ENCODE assay signal across 10 cellular contexts in the genomic region with DNA sequence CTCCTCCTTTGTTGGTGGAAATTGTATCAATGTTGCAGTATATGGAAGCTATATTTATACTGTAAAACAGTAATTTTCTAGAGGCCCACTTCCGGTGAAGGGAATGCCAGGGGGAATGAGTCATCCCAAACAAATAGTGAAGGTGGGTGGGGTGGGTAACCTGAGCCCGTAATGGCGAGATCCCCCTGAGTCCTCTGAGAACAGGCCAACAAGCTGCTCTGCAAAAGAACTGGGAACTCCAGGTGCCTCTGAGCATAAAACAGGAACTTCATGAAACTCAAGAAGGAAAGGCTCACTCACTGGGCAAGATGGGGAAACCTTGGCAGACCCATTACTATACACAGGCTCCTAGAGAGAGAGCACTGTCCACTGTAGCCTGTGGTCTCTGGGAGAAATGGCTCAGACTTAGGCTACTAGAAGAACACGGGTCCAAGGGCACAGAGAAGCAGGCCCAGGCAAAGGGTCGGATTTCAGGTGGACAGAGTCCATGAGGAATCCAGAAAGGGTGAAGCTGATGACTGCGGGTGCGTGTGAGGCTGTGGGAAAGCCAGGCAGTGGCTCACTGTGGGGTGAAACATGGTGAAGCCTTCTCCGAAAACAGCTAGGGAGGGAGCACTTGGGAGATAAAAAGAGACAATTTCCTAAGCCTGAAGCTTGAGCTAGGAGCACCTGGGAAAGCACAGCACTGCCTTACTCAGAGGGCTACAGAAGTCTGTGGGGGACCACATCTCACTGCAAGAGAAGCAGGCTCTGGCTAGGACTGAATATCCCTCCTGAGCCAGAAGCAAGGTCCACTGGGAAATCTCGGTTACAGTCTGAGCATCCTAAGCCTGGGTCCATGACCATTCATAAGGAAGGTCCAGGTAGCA. TPM values are rescaled to one million over a fixed set of nuclear protein-coding genes. Genes with fewer than 3 reads are reported as not detected.
DNase-seq lines count a peak whose midpoint lies in the region; ATAC-seq and TF ChIP-seq lines count a peak whose summit lies in the region.
"Had no signal": no experiment of that assay in that cellular context is flagged by ENCODE, and none has a peak within 500 bp of the region (broad histone marks: within the 10 kb centered on the region; RNA-seq: fewer than 3 reads in every experiment).

No MANE protein-coding gene starts in this region.

- 69% methylated on average over 9 of the region's 9 CpGs for WGBS in right cardiac atrium

- DNase-seq in right cardiac atrium: no peak
- no peak for DNase-seq in Right ventricle myocardium superior
- peak; percentile 93 for DNase-seq in RWPE1 (ENCODE audit: low spot score)
- peak; percentile 64 for DNase-seq in glomerular visceral epithelial cell (ENCODE audit: extremely low spot score)
- no peak for DNase-seq in effector CD4-positive, alpha-beta T cell
- no peak for DNase-seq in BE2C
- no peak for DNase-seq in stimulated activated CD4-positive, alpha-beta T cell treated with anti-CD3 and anti-CD28 coated beads, Interleukin-15, amount 100 ng/mL, for 24 hours
- DNase-seq: T-helper 1 cell had no signal

- no peaks in the 10 kb centered on the region for H3K36me3 ChIP-seq in BE2C

- POLR2A ChIA-PET in RWPE1 (lab: Yijun Ruan, JAX; ENCODE audit: low non-redundant PET): no interaction called here

- ATAC-seq in right cardiac atrium (no peak), Right ventricle myocardium superior (ENCODE audit: poor library complexity) (no peak), GM19463 (IDR thresholded peaks at IDR 0.05; ENCODE audit: unreplicated experiment) (no peak)

- H3K4me3 ChIP-seq in right cardiac atrium (ENCODE audit: low read length) (no peak overlapping the region), BE2C (ENCODE audit: low read depth, low read length) (no peak overlapping the region)
- H3K4me3 ChIP-seq: HAP-1 had no signal

- H3K4me1 ChIP-seq in right cardiac atrium (ENCODE audit: control insufficient read depth, insufficient read depth, low read length) (peaks cover 8% of the 10 kb centered on the region), BE2C (no peaks in the 10 kb centered on the region)

- CTCF ChIA-PET in RWPE1 (lab: Yijun Ruan, JAX): interaction anchor here (0.6 to 0.7 kb wide), 2 partner anchors 9 to 1479 kb away, joined by 3 read pairs; no protein-coding TSS in a partner anchor

- no peak for TF ChIP-seq CTCF in RWPE1 (conservative IDR thresholded peaks at IDR 0.05; ENCODE audit: low read depth)
- no peak for TF ChIP-seq CTCF in BE2C (IDR thresholded peaks at IDR 0.05; ENCODE audit: low read depth, low read length)

- intact Hi-C loops in right cardiac atrium (cut with DNase I): no loop called here
- intact Hi-C loops in Right ventricle myocardium superior (cut with DNase I): no loop called here

- H3K9me3 ChIP-seq in right cardiac atrium (ENCODE audit: control insufficient read depth, low read length) (no peaks in the 10 kb centered on the region), BE2C (no peaks in the 10 kb centered on the region)
- H3K9me3 ChIP-seq: HAP-1 had no signal

- H3K27ac ChIP-seq in right cardiac atrium (ENCODE audit: low read length) (peak overlapping the region; percentile 9), RWPE1 (peak overlapping the region; percentile 92)

- H3K27me3 ChIP-seq in right cardiac atrium (ENCODE audit: control insufficient read depth, insufficient read depth) (no peaks in the 10 kb centered on the region), BE2C (no peaks in the 10 kb centered on the region)

RNA-seq across cellular contexts. Expression of gene LARP6, which starts 19.8 kb away (rescaled TPM):
- total RNA-seq in right cardiac atrium (10 to 100 TPM; 34.1 to 44.0 (median 38.8) TPM), Right ventricle myocardium superior (47.6 TPM)
- polyA plus RNA-seq in right cardiac atrium: 32.3 TPM
- polyA plus RNA-seq in BE2C (2012; ENCODE audit: insufficient read depth, insufficient read length, low read depth): 10.5 TPM

RNA-seq across cellular contexts. Expression of gene THAP10, which starts 58.1 kb away (rescaled TPM):
- total RNA-seq in right cardiac atrium (1 to 10 TPM; 1.8 to 4.9 (median 4.1) TPM), Right ventricle myocardium superior (3.9 TPM)
- 3.2 TPM for polyA plus RNA-seq in right cardiac atrium
- polyA plus RNA-seq in BE2C (2012; ENCODE audit: insufficient read depth, insufficient read length, low read depth): 4.9 TPM

RNA-seq across cellular contexts. Expression of gene LRRC49, which starts 58.5 kb away (rescaled TPM):
- total RNA-seq in right cardiac atrium (10 to 100 TPM; 41.2 to 53.7 (median 49.4) TPM), Right ventricle myocardium superior (45.7 TPM)
- 44.7 TPM for polyA plus RNA-seq in right cardiac atrium
- polyA plus RNA-seq in BE2C (2012; ENCODE audit: insufficient read depth, insufficient read length, low read depth): 14.2 TPM

Comparison
In these comparisons a context has a peak if more than half of its experiments do, and no peak if none do; other contexts are left out.
1. DNase-seq: peak in RWPE1 (single experiment) and glomerular visceral epithelial cell (single experiment); none in right cardiac atrium (0 of 3), Right ventricle myocardium superior (single experiment), effector CD4-positive, alpha-beta T cell (single experiment), BE2C (single experiment) and stimulated activated CD4-positive, alpha-beta T cell treated with anti-CD3 and anti-CD28 coated beads, Interleukin-15, amount 100 ng/mL, for 24 hours (single experiment).